In genomic region chr12:64656429-64656828, GRCh38 we compare ENCODE assay signal across 14 cellular contexts. TPM values are rescaled to one million over a fixed set of nuclear protein-coding genes. Genes with fewer than 3 reads are reported as not detected.
DNase-seq lines count a peak whose midpoint lies in the region; ATAC-seq, FAIRE-seq and TF ChIP-seq lines count a peak whose summit lies in the region.
"Had no signal": no experiment of that assay in that cellular context is flagged by ENCODE, and none has a peak within 500 bp of the region (broad histone marks: within the 10 kb centered on the region; RNA-seq: fewer than 3 reads in every experiment).

No MANE protein-coding gene starts in this region.

- no peaks in the 10 kb centered on the region for H3K36me3 Mint-ChIP-seq in naive B cell

- no peaks in the 10 kb centered on the region for H3K36me3 ChIP-seq in ascending aorta
- H3K36me3 ChIP-seq: esophagus squamous epithelium, MG63 had no signal

- H3K27ac Mint-ChIP-seq in naive B cell, result peak overlapping the region in 5 of 6 donors; percentile 31 to 87 (median 81)

- H3K9me3 ChIP-seq in ascending aorta, result no peaks in the 10 kb centered on the region
- H3K9me3 ChIP-seq: esophagus squamous epithelium, MG63 had no signal

- H3K4me1 ChIP-seq in ascending aorta, result peaks cover 9 to 46% of the 10 kb centered on the region in 2 donors

- ATAC-seq in naive B cell (ENCODE audit: low read depth in 2 of 2) (no peak), GM18868 (IDR thresholded peaks at IDR 0.05; ENCODE audit: unreplicated experiment) (no peak)

- no peaks in the 10 kb centered on the region for H3K27me3 Mint-ChIP-seq in naive B cell

- no peak overlapping the region for H3K4me3 ChIP-seq in ascending aorta
- H3K4me3 ChIP-seq: BLaER1, esophagus squamous epithelium, MG63 had no signal

- no peak overlapping the region for H3K4me3 Mint-ChIP-seq in naive B cell

- FAIRE-seq in frontal cortex (lab: Jason Lieb, UNC), result no peak

- no peak for TF ChIP-seq CTCF in 22Rv1 (IDR thresholded peaks at IDR 0.05)
- no peak for TF ChIP-seq CTCF in ascending aorta (IDR thresholded peaks at IDR 0.05)

- no peaks in the 10 kb centered on the region for H3K27me3 ChIP-seq in ascending aorta
- H3K27me3 ChIP-seq: BLaER1, esophagus squamous epithelium, MG63 had no signal

- H3K27ac ChIP-seq in 22Rv1 (0 out of 2 replicates have a peak overlapping the region, but pooled peaks have one; percentile 3), ascending aorta (peak overlapping the region; percentile 84 to 88)
- H3K27ac ChIP-seq: BLaER1 had no signal

- H3K4me1 Mint-ChIP-seq in naive B cell, result peaks cover 53 to 82% (median 72%) of the 10 kb centered on the region in 3 donors

- DNase-seq in HuH-7 (ENCODE audit: low spot score), result peak; percentile 62
- no peak for DNase-seq in ascending aorta (ENCODE audit: low spot score in 2 of 2)
- DNase-seq in naive B cell, result no peak
- no peak for DNase-seq in NCI-H2196 (lab: John Stamatoyannopoulos, UW; ENCODE audit: unreplicated experiment)
- no peak for DNase-seq in putamen (ENCODE audit: low spot score)
- no peak for DNase-seq in frontal cortex (ENCODE audit: low spot score in 2 of 2)
- DNase-seq: caudate nucleus, esophagus squamous epithelium, MG63, NCI-H446, T1000 had no signal

- intact Hi-C loops in ascending aorta (cut with DNase I), result no loop called here

- H3K9me3 Mint-ChIP-seq in naive B cell, result no peaks in the 10 kb centered on the region

RNA-seq across cellular contexts. Expression of gene RASSF3, which starts 46.1 kb away (rescaled TPM):
- total RNA-seq in ascending aorta, result 79.6 TPM
- 1 to 10 TPM; 3.2 to 7.8 (median 4.5) TPM for polyA plus RNA-seq in naive B cell (ENCODE audit: low read depth in 6 of 6)
- total RNA-seq in frontal cortex, result 5.7 TPM

Comparison
In these comparisons a context has a peak if more than half of its experiments do, and no peak if none do; other contexts are left out.
1. RNA of gene RASSF3, which starts 46.1 kb away (total RNA-seq): 79.6 TPM in ascending aorta (single experiment); 5.7 TPM in frontal cortex (single experiment); every median in the first group is over 10 times any median in the second.